1 cellular context compared by ENCODE assay signal in genomic region chr14:94887591-94887990, GRCh38.
TF ChIP-seq lines count a peak whose summit lies in the region.

No MANE protein-coding gene starts in this region.

TF ChIP-seq in H1, 55 proteins besides CTCF, POLR2A, EP300 and RAD21 (continued from another document):
- TF ChIP-seq CREB1 (IDR thresholded peaks at IDR 0.05) (no peak), PHF8 (conservative IDR thresholded peaks at IDR 0.05; ENCODE audit: low read depth, low read length) (no peak), TAF1 (IDR thresholded peaks at IDR 0.05; ENCODE audit: low read depth, low read length) (no peak), SP4 (IDR thresholded peaks at IDR 0.05; ENCODE audit: low read length) (no peak)
